ENCODE assay signal across 15 cellular contexts in genomic region chr7:55535637-55536016, GRCh38. TPM values are rescaled to one million over a fixed set of nuclear protein-coding genes. Genes with fewer than 3 reads are reported as not detected.
DNase-seq lines count a peak whose midpoint lies in the region; ATAC-seq, FAIRE-seq and TF ChIP-seq lines count a peak whose summit lies in the region.
"Had no signal": no experiment of that assay in that cellular context is flagged by ENCODE, and none has a peak within 500 bp of the region (broad histone marks: within the 10 kb centered on the region; RNA-seq: fewer than 3 reads in every experiment).

No MANE protein-coding gene starts in this region.

- no peaks in the 10 kb centered on the region for H3K9me3 ChIP-seq in OCI-LY1 (ENCODE audit: low read length)
- H3K9me3 ChIP-seq in colonic mucosa: no peaks in the 10 kb centered on the region

- peak overlapping the region; percentile 79 for H3K9ac ChIP-seq in OCI-LY1 (ENCODE audit: low read length)
- H3K9ac ChIP-seq in colonic mucosa (ENCODE audit: low read depth in 2 of 2, low read length in 2 of 2): peak overlapping the region in 1 of 2 donors; percentile 44

- no peak overlapping the region for H2AFZ ChIP-seq in OCI-LY1 (ENCODE audit: low read length)

- intact Hi-C loops in colonic mucosa (cut with DNase I): no loop called here

- H3K4me3 Mint-ChIP-seq in activated T-cell treated with anti-CD3 and anti-CD28 coated beads, Interleukin-2, amount 50 U/mL, for 4 hours: peak overlapping the region; percentile 75
- H3K4me3 Mint-ChIP-seq in stimulated activated memory B cell treated with anti-CD40 and anti-IgM and Interleukin-4, amounts not matched to agents 10 μg/mL and 1 μg/mL and 100 μg/mL, for 72 hours: peak overlapping the region; percentile 94

- no peak for DNase-seq in activated T-cell treated with anti-CD3 and anti-CD28 coated beads, Interleukin-2, amount 50 U/mL, for 4 hours
- DNase-seq in activated T-cell treated with anti-CD3 and anti-CD28 coated beads for 4 hours: no peak
- no peak for DNase-seq in colonic mucosa
- no peak for DNase-seq in midbrain (lab: John Stamatoyannopoulos, UW)
- DNase-seq in D721Med (ENCODE audit: insufficient read length, low spot score): no peak
- DNase-seq in NCI-H446 (lab: John Stamatoyannopoulos, UW): no peak
- DNase-seq: brain microvascular endothelial cell; DMS153; effector CD8-positive, alpha-beta T cell; foreskin fibroblast; MV-4-11; occipital lobe had no signal

- H3K36me3 ChIP-seq in OCI-LY1 (ENCODE audit: insufficient read depth, low read length): peaks cover 8% of the 10 kb centered on the region; the same call in 1 of the 2 replicates
- H3K36me3 ChIP-seq in colonic mucosa: no peaks in the 10 kb centered on the region
- H3K36me3 ChIP-seq: brain microvascular endothelial cell had no signal

- peaks cover 24% of the 10 kb centered on the region for H3K36me3 Mint-ChIP-seq in activated T-cell treated with anti-CD3 and anti-CD28 coated beads, Interleukin-2, amount 50 U/mL, for 4 hours (ENCODE audit: insufficient read depth)
- H3K36me3 Mint-ChIP-seq in stimulated activated memory B cell treated with anti-CD40 and anti-IgM and Interleukin-4, amounts not matched to agents 10 μg/mL and 1 μg/mL and 100 μg/mL, for 72 hours: peaks cover 52% of the 10 kb centered on the region

- no peaks in the 10 kb centered on the region for H4K20me1 ChIP-seq in OCI-LY1 (ENCODE audit: insufficient read depth, low read length)

- peak overlapping the region; percentile 74 for H3K4me2 ChIP-seq in OCI-LY1 (ENCODE audit: low read length)

- H3K4me3 ChIP-seq in OCI-LY1 (ENCODE audit: low read depth, low read length, poor library complexity, severe bottlenecking) (peak overlapping the region; percentile 54), colonic mucosa (no peak overlapping the region)

- H3K4me1 ChIP-seq in OCI-LY1 (ENCODE audit: insufficient read depth, low read length, severe bottlenecking): peaks cover 98% of the 10 kb centered on the region
- H3K4me1 ChIP-seq in colonic mucosa: peaks cover 8% of the 10 kb centered on the region

- peaks cover 49% of the 10 kb centered on the region for H3K79me2 ChIP-seq in OCI-LY1 (ENCODE audit: insufficient read depth, low read length)

- H3K9me2 ChIP-seq in OCI-LY1 (ENCODE audit: low read depth, low read length): no peaks in the 10 kb centered on the region

- H3K27me3 ChIP-seq in OCI-LY1 (ENCODE audit: insufficient read depth, low read length) (no peaks in the 10 kb centered on the region), colonic mucosa (no peaks in the 10 kb centered on the region)
- H3K27me3 ChIP-seq: brain microvascular endothelial cell had no signal

- no peaks in the 10 kb centered on the region for H3K9me3 Mint-ChIP-seq in activated T-cell treated with anti-CD3 and anti-CD28 coated beads, Interleukin-2, amount 50 U/mL, for 4 hours
- H3K9me3 Mint-ChIP-seq in stimulated activated memory B cell treated with anti-CD40 and anti-IgM and Interleukin-4, amounts not matched to agents 10 μg/mL and 1 μg/mL and 100 μg/mL, for 72 hours: no peaks in the 10 kb centered on the region

- H3F3A ChIP-seq in OCI-LY1 (ENCODE audit: insufficient read depth, low read length): peaks cover 23% of the 10 kb centered on the region

- no peak for FAIRE-seq in D721Med (lab: Jason Lieb, UNC)
- FAIRE-seq: HTR-8/SVneo had no signal

- H3K27me3 Mint-ChIP-seq in activated T-cell treated with anti-CD3 and anti-CD28 coated beads, Interleukin-2, amount 50 U/mL, for 4 hours (ENCODE audit: low read depth): no peaks in the 10 kb centered on the region
- no peaks in the 10 kb centered on the region for H3K27me3 Mint-ChIP-seq in stimulated activated memory B cell treated with anti-CD40 and anti-IgM and Interleukin-4, amounts not matched to agents 10 μg/mL and 1 μg/mL and 100 μg/mL, for 72 hours

- peaks cover 93% of the 10 kb centered on the region for H3K4me1 Mint-ChIP-seq in activated T-cell treated with anti-CD3 and anti-CD28 coated beads, Interleukin-2, amount 50 U/mL, for 4 hours (ENCODE audit: low read depth)
- peaks cover 95% of the 10 kb centered on the region for H3K4me1 Mint-ChIP-seq in stimulated activated memory B cell treated with anti-CD40 and anti-IgM and Interleukin-4, amounts not matched to agents 10 μg/mL and 1 μg/mL and 100 μg/mL, for 72 hours

- H3K27ac ChIP-seq in OCI-LY1 (ENCODE audit: low read depth, low read length, poor library complexity, severe bottlenecking) (peak overlapping the region; percentile 100), colonic mucosa (peak overlapping the region; percentile 0)
- H3K27ac ChIP-seq: brain microvascular endothelial cell had no signal

- peak overlapping the region; percentile 95 for H3K27ac Mint-ChIP-seq in stimulated activated memory B cell treated with anti-CD40 and anti-IgM and Interleukin-4, amounts not matched to agents 10 μg/mL and 1 μg/mL and 100 μg/mL, for 72 hours

- no peak for ATAC-seq in activated T-cell treated with anti-CD3 and anti-CD28 coated beads, Interleukin-2, amount 50 U/mL, for 4 hours
- no peak for ATAC-seq in stimulated activated memory B cell treated with anti-CD40 and anti-IgM and Interleukin-4, amounts not matched to agents 10 μg/mL and 1 μg/mL and 100 μg/mL, for 72 hours

- TF ChIP-seq CTCF in OCI-LY1 (IDR thresholded peaks at IDR 0.05; ENCODE audit: low read length): no peak
- no peak for TF ChIP-seq CTCF in colonic mucosa (IDR thresholded peaks at IDR 0.05)
- no peak for TF ChIP-seq CTCF in D721Med (IDR thresholded peaks at IDR 0.05; ENCODE audit: insufficient read depth, missing control alignments)

RNA-seq across cellular contexts. Expression of gene VOPP1, which starts 36.7 kb away (rescaled TPM):
- 100 to 1,000 TPM in 1 of 3 donors, 10 to 100 TPM in 2; 63.6 to 103 (median 99.2) TPM for total RNA-seq in activated T-cell treated with anti-CD3 and anti-CD28 coated beads, Interleukin-2, amount 50 U/mL, for 4 hours
- total RNA-seq in colonic mucosa: 10 to 100 TPM; 70.3 to 73.4 TPM
